ENCODE assay signal across 21 cellular contexts in the genomic region with DNA sequence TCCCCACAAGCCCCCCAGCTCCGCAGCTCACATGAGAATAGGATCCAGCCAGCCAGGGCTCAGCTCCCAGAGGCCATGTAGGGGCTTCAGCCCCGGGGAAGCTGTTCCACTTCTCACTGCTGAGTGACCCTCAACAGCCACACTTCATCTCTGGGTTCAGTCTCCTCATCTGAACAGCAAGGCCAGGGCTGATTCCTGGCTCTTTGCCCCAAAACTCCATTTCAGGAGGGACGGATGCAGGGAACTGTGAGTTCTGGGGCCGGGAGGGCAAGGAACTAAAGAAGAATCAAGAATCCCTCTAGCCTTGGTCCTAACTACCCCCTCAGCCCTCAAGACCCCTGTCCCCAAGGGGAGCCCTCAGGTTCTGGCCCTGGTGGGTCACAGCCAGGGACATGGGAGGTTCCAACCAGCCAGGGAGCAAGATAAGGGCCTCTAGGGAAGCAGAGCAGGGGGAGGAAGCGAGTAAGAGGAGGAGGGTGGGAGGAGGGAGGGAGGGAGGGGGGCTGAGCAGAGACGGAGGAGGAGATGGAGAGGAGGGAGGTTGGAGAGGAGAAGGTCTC. TPM values are rescaled to one million over a fixed set of nuclear protein-coding genes. Genes with fewer than 3 reads are reported as not detected.
DNase-seq lines count a peak whose midpoint lies in the region; ATAC-seq and TF ChIP-seq lines count a peak whose summit lies in the region.
"Had no signal": no experiment of that assay in that cellular context is flagged by ENCODE, and none has a peak within 500 bp of the region (broad histone marks: within the 10 kb centered on the region; RNA-seq: fewer than 3 reads in every experiment).

No MANE protein-coding gene starts in this region.

- H3K4me3 ChIP-seq in GM23338 (no peak overlapping the region), gastroesophageal sphincter (no peak overlapping the region), rectal smooth muscle tissue (ENCODE audit: low read length) (no peak overlapping the region), foreskin fibroblast (ENCODE audit: low read depth in 1 of 2, low read length in 2 of 2) (no peak overlapping the region), H7 (ENCODE audit: insufficient read depth, low read depth, low read length) (no peak overlapping the region)
- H3K4me3 ChIP-seq: SK-N-MC, upper lobe of right lung had no signal

- H3K27me3 Mint-ChIP-seq in GM23338 (ENCODE audit: insufficient read depth, low read depth, poor library complexity) (peaks cover 5% of the 10 kb centered on the region), T-helper 17 cell (peaks cover 37% of the 10 kb centered on the region)

- peaks cover 19% of the 10 kb centered on the region for H3K4me1 Mint-ChIP-seq in GM23338
- H3K4me1 Mint-ChIP-seq in T-helper 17 cell = peaks cover 5% of the 10 kb centered on the region

- H3K36me3 ChIP-seq in GM23338 (ENCODE audit: insufficient read depth) = no peaks in the 10 kb centered on the region
- no peaks in the 10 kb centered on the region for H3K36me3 ChIP-seq in gastroesophageal sphincter
- H3K36me3 ChIP-seq in rectal smooth muscle tissue (ENCODE audit: control insufficient read depth, insufficient read depth, low read length) = no peaks in the 10 kb centered on the region
- no peaks in the 10 kb centered on the region for H3K36me3 ChIP-seq in H7 (replicated peaks; ENCODE audit: control insufficient read depth, insufficient read depth, low read length)
- H3K36me3 ChIP-seq: upper lobe of right lung had no signal

- no peak overlapping the region for H3K4me3 Mint-ChIP-seq in GM23338
- no peak overlapping the region for H3K4me3 Mint-ChIP-seq in T-helper 17 cell

- no peak for TF ChIP-seq CTCF in GM23338 (conservative IDR thresholded peaks at IDR 0.05; ENCODE audit: low read depth in 2 of 2)
- no peak for TF ChIP-seq CTCF in gastroesophageal sphincter (IDR thresholded peaks at IDR 0.05)
- no peak for TF ChIP-seq CTCF in foreskin fibroblast (IDR thresholded peaks at IDR 0.05; ENCODE audit: low read depth, low read length)

- ATAC-seq in GM23338 (peak; percentile 26), T-helper 17 cell (no peak), gastroesophageal sphincter (peak; percentile 30)
- ATAC-seq: left lobe of liver, upper lobe of right lung had no signal

- no peaks in the 10 kb centered on the region for H3K79me2 ChIP-seq in GM23338 (replicated peaks; ENCODE audit: insufficient read depth)

- 0 out of 2 replicates have a peak overlapping the region, but pooled peaks have one; percentile 50 for H3K27ac ChIP-seq in GM23338 (ENCODE audit: low read depth)
- peak overlapping the region; percentile 12 to 83 (median 74) for H3K27ac ChIP-seq in gastroesophageal sphincter
- H3K27ac ChIP-seq in rectal smooth muscle tissue (ENCODE audit: low read depth, low read length) = peak overlapping the region; percentile 40
- H3K27ac ChIP-seq: SK-N-MC, upper lobe of right lung, VCaP had no signal

- no peak overlapping the region for H2AFZ ChIP-seq in GM23338

- 0 to 40% methylated on average over 1 to 3 of the region's 6 CpGs for WGBS in gastroesophageal sphincter (ENCODE audit: low coverage in 1 of 2), 2 donors

- no peak for TF ChIP-seq POLR2A in gastroesophageal sphincter (IDR thresholded peaks at IDR 0.05)

- H3K9me3 Mint-ChIP-seq in GM23338 = no peaks in the 10 kb centered on the region; the same call in 2 of the 3 replicates

- H3K4me1 ChIP-seq in GM23338 (ENCODE audit: insufficient read depth) (peaks cover 3% of the 10 kb centered on the region; the same call in 1 of the 2 replicates), gastroesophageal sphincter (peaks cover 0 to 98% (median 42%) of the 10 kb centered on the region in 3 donors), rectal smooth muscle tissue (ENCODE audit: control insufficient read depth, insufficient read depth, low read length) (peaks cover 61% of the 10 kb centered on the region)

- H3K9me3 ChIP-seq in T-helper 17 cell (ENCODE audit: control insufficient read depth, low read length, poor library complexity, severe bottlenecking) = no peaks in the 10 kb centered on the region
- no peaks in the 10 kb centered on the region for H3K9me3 ChIP-seq in gastroesophageal sphincter
- H3K9me3 ChIP-seq: upper lobe of right lung had no signal

- H3K27me3 ChIP-seq in GM23338 (ENCODE audit: insufficient read depth) (no peaks in the 10 kb centered on the region), gastroesophageal sphincter (no peaks in the 10 kb centered on the region), rectal smooth muscle tissue (ENCODE audit: control insufficient read depth, insufficient read depth, low read length) (no peaks in the 10 kb centered on the region), H7 (ENCODE audit: control insufficient read depth, insufficient read depth, low read length) (no peaks in the 10 kb centered on the region)
- H3K27me3 ChIP-seq: upper lobe of right lung had no signal

- H3K9me2 ChIP-seq in GM23338 (ENCODE audit: insufficient read depth) = no peaks in the 10 kb centered on the region

- TF ChIP-seq EP300 in gastroesophageal sphincter (IDR thresholded peaks at IDR 0.05) = no peak

- H3K4me2 ChIP-seq in GM23338 = no peak overlapping the region

- H4K20me1 ChIP-seq in GM23338 (replicated peaks; ENCODE audit: insufficient read depth) = no peaks in the 10 kb centered on the region; the same call in 1 of the 2 replicates

- H3K9ac ChIP-seq in rectal smooth muscle tissue (ENCODE audit: low read length) = no peak overlapping the region

- no peaks in the 10 kb centered on the region for H3K36me3 Mint-ChIP-seq in GM23338 (ENCODE audit: low read depth)
- peaks cover 2% of the 10 kb centered on the region for H3K36me3 Mint-ChIP-seq in T-helper 17 cell (ENCODE audit: low read depth)

- H3K27ac Mint-ChIP-seq in GM23338 (peak overlapping the region; percentile 69; the same call in 1 of the 2 replicates), T-helper 17 cell (peak overlapping the region; percentile 59)

- no peaks in the 10 kb centered on the region for H3F3A ChIP-seq in GM23338 (replicated peaks; ENCODE audit: low read depth)

- DNase-seq in GM23338 (ENCODE audit: low spot score) (no peak), T-helper 17 cell (no peak), foreskin fibroblast (no peak), DMS 273 treated with DMSO at 0.1 percent for 48 hours (lab: John Stamatoyannopoulos, UW) (no peak), NCI-H2029 (lab: John Stamatoyannopoulos, UW) (no peak), H7 (no peak)
- DNase-seq: activated CD8-positive, alpha-beta memory T cell treated with anti-CD3 and anti-CD28 coated beads, Interleukin-2, amount 50 U/mL, for 48 hours; C1 segment of cervical spinal cord; Calu3; cortex of kidney; head of caudate nucleus; NCI-H1092; NCI-H2081 treated with DMSO at 0.1 percent for 48 hours; NCI-H524; T-helper 2 cell; upper lobe of right lung had no signal

TF ChIP-seq in GM23338, 12 proteins besides CTCF, POLR2A, EP300 and RAD21 (continues in another document):
- TF ChIP-seq STAT1 (IDR thresholded peaks at IDR 0.05; ENCODE audit: unreplicated experiment) = no peak
- no peak for TF ChIP-seq CREB1 (CRISPR knock-in tag; IDR thresholded peaks at IDR 0.05; ENCODE audit: low read depth)
- TF ChIP-seq ZNF114 (CRISPR knock-in tag; IDR thresholded peaks at IDR 0.05) = no peak
- no peak for TF ChIP-seq ZNF331 (CRISPR knock-in tag; IDR thresholded peaks at IDR 0.05; ENCODE audit: low read depth)
- no peak for TF ChIP-seq EZH2 (IDR thresholded peaks at IDR 0.05; ENCODE audit: low read depth, unreplicated experiment)
- TF ChIP-seq, protein P1, sequence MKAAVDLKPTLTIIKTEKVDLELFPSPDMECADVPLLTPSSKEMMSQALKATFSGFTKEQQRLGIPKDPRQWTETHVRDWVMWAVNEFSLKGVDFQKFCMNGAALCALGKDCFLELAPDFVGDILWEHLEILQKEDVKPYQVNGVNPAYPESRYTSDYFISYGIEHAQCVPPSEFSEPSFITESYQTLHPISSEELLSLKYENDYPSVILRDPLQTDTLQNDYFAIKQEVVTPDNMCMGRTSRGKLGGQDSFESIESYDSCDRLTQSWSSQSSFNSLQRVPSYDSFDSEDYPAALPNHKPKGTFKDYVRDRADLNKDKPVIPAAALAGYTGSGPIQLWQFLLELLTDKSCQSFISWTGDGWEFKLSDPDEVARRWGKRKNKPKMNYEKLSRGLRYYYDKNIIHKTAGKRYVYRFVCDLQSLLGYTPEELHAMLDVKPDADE (IDR thresholded peaks at IDR 0.05) = no peak
- TF ChIP-seq, protein P2, sequence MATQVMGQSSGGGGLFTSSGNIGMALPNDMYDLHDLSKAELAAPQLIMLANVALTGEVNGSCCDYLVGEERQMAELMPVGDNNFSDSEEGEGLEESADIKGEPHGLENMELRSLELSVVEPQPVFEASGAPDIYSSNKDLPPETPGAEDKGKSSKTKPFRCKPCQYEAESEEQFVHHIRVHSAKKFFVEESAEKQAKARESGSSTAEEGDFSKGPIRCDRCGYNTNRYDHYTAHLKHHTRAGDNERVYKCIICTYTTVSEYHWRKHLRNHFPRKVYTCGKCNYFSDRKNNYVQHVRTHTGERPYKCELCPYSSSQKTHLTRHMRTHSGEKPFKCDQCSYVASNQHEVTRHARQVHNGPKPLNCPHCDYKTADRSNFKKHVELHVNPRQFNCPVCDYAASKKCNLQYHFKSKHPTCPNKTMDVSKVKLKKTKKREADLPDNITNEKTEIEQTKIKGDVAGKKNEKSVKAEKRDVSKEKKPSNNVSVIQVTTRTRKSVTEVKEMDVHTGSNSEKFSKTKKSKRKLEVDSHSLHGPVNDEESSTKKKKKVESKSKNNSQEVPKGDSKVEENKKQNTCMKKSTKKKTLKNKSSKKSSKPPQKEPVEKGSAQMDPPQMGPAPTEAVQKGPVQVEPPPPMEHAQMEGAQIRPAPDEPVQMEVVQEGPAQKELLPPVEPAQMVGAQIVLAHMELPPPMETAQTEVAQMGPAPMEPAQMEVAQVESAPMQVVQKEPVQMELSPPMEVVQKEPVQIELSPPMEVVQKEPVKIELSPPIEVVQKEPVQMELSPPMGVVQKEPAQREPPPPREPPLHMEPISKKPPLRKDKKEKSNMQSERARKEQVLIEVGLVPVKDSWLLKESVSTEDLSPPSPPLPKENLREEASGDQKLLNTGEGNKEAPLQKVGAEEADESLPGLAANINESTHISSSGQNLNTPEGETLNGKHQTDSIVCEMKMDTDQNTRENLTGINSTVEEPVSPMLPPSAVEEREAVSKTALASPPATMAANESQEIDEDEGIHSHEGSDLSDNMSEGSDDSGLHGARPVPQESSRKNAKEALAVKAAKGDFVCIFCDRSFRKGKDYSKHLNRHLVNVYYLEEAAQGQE (IDR thresholded peaks at IDR 0.05; ENCODE audit: unreplicated experiment) = no peak
- TF ChIP-seq EZH2phosphoT487 (IDR thresholded peaks at IDR 0.05; ENCODE audit: unreplicated experiment) = no peak
- no peak for TF ChIP-seq POLR2AphosphoS5 (IDR thresholded peaks at IDR 0.05; ENCODE audit: low read depth)

RNA-seq across cellular contexts. Expression of gene SDC3, which starts 13.1 kb away (rescaled TPM):
- total RNA-seq in GM23338 (2014; rRNA removed; shearing (Covaris generic)) = 22.4 and 29.7 TPM in 2 replicates
- 5.2 and 5.8 TPM in 2 replicates for polyA plus RNA-seq in GM23338 (2016; fragmentation: Nextera tagmentation; extraction: Ambion mirVana)
- total RNA-seq in T-helper 17 cell (under 1 TPM; 0.32 to 0.34 TPM), gastroesophageal sphincter (100 to 1,000 TPM in 1 of 4 donors, 10 to 100 TPM in 3; 45.1 to 112 (median 52.6) TPM)
- 38.0 and 44.2 TPM in 2 replicates for total RNA-seq in H7 (2014; rRNA removed; shearing (Covaris generic))

Comparison
In these comparisons a context has a peak if more than half of its experiments do, and no peak if none do; other contexts are left out.
1. RNA of gene SDC3, which starts 13.1 kb away (total RNA-seq): 45.1 to 112 TPM in gastroesophageal sphincter, 38.0 to 44.2 TPM in H7 and 22.4 to 29.7 TPM in GM23338; 0.32 to 0.34 TPM in T-helper 17 cell; every median in the first group is over 10 times any median in the second.
2. Peak in every context shown above with its lines, with median percentiles within 50 percentile points of each other: H3K27ac ChIP-seq.